Comparison of ENCODE assay signal across 17 cellular contexts in the genomic region with DNA sequence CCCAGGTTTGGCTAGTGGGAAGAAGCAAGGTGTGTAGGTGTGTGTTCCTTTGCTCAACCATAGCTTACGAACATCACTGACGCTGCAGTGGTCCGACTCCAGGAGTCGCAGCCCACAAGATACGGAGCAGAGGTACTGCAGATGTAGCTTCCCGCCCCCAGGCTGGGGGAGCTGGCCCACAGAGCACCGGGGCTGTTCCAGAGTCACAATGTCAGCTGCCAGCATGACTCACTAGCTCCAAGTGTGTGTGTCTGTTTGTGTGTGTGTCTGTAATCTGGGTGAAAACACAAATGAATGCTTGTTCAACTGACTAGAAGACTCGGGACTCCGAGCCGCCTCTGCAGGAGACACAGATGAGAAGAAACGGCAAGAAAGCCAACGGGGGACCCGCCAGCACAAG. TPM values are rescaled to one million over a fixed set of nuclear protein-coding genes. Genes with fewer than 3 reads are reported as not detected.
DNase-seq lines count a peak whose midpoint lies in the region; ATAC-seq and TF ChIP-seq lines count a peak whose summit lies in the region.
"Had no signal": no experiment of that assay in that cellular context is flagged by ENCODE, and none has a peak within 500 bp of the region (broad histone marks: within the 10 kb centered on the region; RNA-seq: fewer than 3 reads in every experiment).

No MANE protein-coding gene starts in this region.

- no peak overlapping the region for H3K23ac ChIP-seq in mesenchymal stem cell (ENCODE audit: low read length in 2 of 2)

- H3K4ac ChIP-seq in mesenchymal stem cell (ENCODE audit: low read depth in 1 of 2, low read length in 2 of 2), result no peak overlapping the region

- H3K4me2 ChIP-seq in mesenchymal stem cell (ENCODE audit: low read length, poor library complexity, severe bottlenecking), result no peak overlapping the region
- H3K4me2 ChIP-seq: BLaER1 had no signal

- H3K27ac ChIP-seq in angular gyrus (ENCODE audit: low read depth, low read length) (peak overlapping the region; percentile 85), mesenchymal stem cell (ENCODE audit: low read length, poor library complexity, severe bottlenecking) (no peak overlapping the region), RWPE1 (no peak overlapping the region)
- H3K27ac ChIP-seq: BLaER1, neutrophil, SK-N-MC had no signal

- 81% methylated on average over 13 of the region's 13 CpGs for WGBS in mesenchymal stem cell

- no peak overlapping the region for H3K14ac ChIP-seq in mesenchymal stem cell (ENCODE audit: low read length in 2 of 2)

- peaks cover 0 to 77% of the 10 kb centered on the region in 2 experiments for H3K36me3 ChIP-seq in mesenchymal stem cell (ENCODE audit: control insufficient read depth in 1 of 2, insufficient read depth in 2 of 2, low read depth in 1 of 2, low read length in 2 of 2)
- H3K36me3 ChIP-seq: neutrophil had no signal

- no peak overlapping the region for H2AFZ ChIP-seq in mesenchymal stem cell (ENCODE audit: low read depth, low read length)

- no peak overlapping the region for H2AK5ac ChIP-seq in mesenchymal stem cell (ENCODE audit: low read length, severe bottlenecking)

- no peak overlapping the region for H4K91ac ChIP-seq in mesenchymal stem cell (ENCODE audit: low read length)

- H2BK15ac ChIP-seq in mesenchymal stem cell (ENCODE audit: low read depth, poor library complexity, severe bottlenecking), result no peak overlapping the region

- no peak overlapping the region for H2BK12ac ChIP-seq in mesenchymal stem cell (ENCODE audit: low read length in 2 of 2)

- no peak overlapping the region for H4K8ac ChIP-seq in mesenchymal stem cell (ENCODE audit: low read length)

- POLR2A ChIA-PET in RWPE1 (lab: Yijun Ruan, JAX; ENCODE audit: low non-redundant PET), result no interaction called here

- H3K9me3 ChIP-seq in mesenchymal stem cell (ENCODE audit: control insufficient read depth, low read length), result no peaks in the 10 kb centered on the region
- H3K9me3 ChIP-seq: BLaER1, neutrophil had no signal

- H3K4me3 ChIP-seq in fibroblast of the aortic adventitia (ENCODE audit: low read depth, low read length) (no peak overlapping the region), mesenchymal stem cell (ENCODE audit: insufficient read depth in 1 of 2, low read depth in 1 of 2, low read length in 2 of 2) (peak overlapping the region in 1 of 2 experiments; percentile 16)
- H3K4me3 ChIP-seq: BLaER1, lung, SK-N-MC had no signal

- no peak overlapping the region for H2BK120ac ChIP-seq in mesenchymal stem cell (ENCODE audit: low read depth, low read length)

- no peak overlapping the region for H3K18ac ChIP-seq in mesenchymal stem cell (ENCODE audit: low read depth in 1 of 2, low read length in 2 of 2)

- DNase-seq in fibroblast of the aortic adventitia (ENCODE audit: low read depth) (peak; percentile 78), mesenchymal stem cell (peak; percentile 8), superior temporal gyrus (ENCODE audit: extremely low spot score) (peak; percentile 69), RWPE1 (ENCODE audit: low spot score) (no peak), HT-29 (ENCODE audit: low spot score) (no peak)
- DNase-seq: activated effector memory CD4-positive, alpha-beta T cell treated with Interleukin-2 at 50 U/mL for 16 hours; DMS79 treated with DMSO at 0.1 percent for 48 hours; NCI-H1436 treated with DMSO at 0.1 percent for 48 hours had no signal

- ATAC-seq in HG03354 (IDR thresholded peaks at IDR 0.05; ENCODE audit: poor library complexity, severe bottlenecking, unreplicated experiment), result no peak
- no peak for ATAC-seq in HG02981 (IDR thresholded peaks at IDR 0.05; ENCODE audit: unreplicated experiment)

- CTCF ChIA-PET in RWPE1 (lab: Yijun Ruan, JAX), result no interaction called here

- H3K9ac ChIP-seq in mesenchymal stem cell (ENCODE audit: low read length), result peak overlapping the region; percentile 88
- H3K9ac ChIP-seq: BLaER1 had no signal

- no peaks in the 10 kb centered on the region for H3K79me1 ChIP-seq in mesenchymal stem cell (replicated peaks; ENCODE audit: low read length, poor library complexity, severe bottlenecking)

- TF ChIP-seq CTCF in fibroblast of the aortic adventitia (IDR thresholded peaks at IDR 0.05; ENCODE audit: insufficient read depth, low read length), result peak; percentile 10
- no peak for TF ChIP-seq CTCF in RWPE1 (conservative IDR thresholded peaks at IDR 0.05; ENCODE audit: low read depth)

- H3K27me3 ChIP-seq in mesenchymal stem cell (ENCODE audit: control insufficient read depth in 1 of 2, insufficient read depth in 1 of 2, low read length in 2 of 2), result peaks cover 0 to 4% of the 10 kb centered on the region in 2 experiments
- H3K27me3 ChIP-seq: BLaER1 had no signal

- H3K4me1 ChIP-seq in mesenchymal stem cell (ENCODE audit: control insufficient read depth, insufficient read depth, low read depth, low read length), result peaks cover 1% of the 10 kb centered on the region
- H3K4me1 ChIP-seq: BLaER1 had no signal

- H2BK5ac ChIP-seq in mesenchymal stem cell (ENCODE audit: low read depth, low read length, poor library complexity, severe bottlenecking), result no peak overlapping the region

RNA-seq across cellular contexts. Expression of a gene that starts 10.5 kb away (rescaled TPM):
- total RNA-seq in fibroblast of the aortic adventitia (ENCODE audit: low replicate concordance), result not detected in 2 replicates
- not detected for polyA plus RNA-seq in mesenchymal stem cell (2013, experiment 1 of 2)
- polyA plus RNA-seq in mesenchymal stem cell (2013, experiment 2 of 2), result not detected
- total RNA-seq in HT-29 (2014; rRNA removed; shearing (Covaris generic)), result 0.03 and 0.08 TPM in 2 replicates
- total RNA-seq: H4, temporal lobe had no signal

RNA-seq across cellular contexts. Expression of a gene that starts 52.1 kb away (rescaled TPM):
- total RNA-seq in fibroblast of the aortic adventitia (ENCODE audit: low replicate concordance), result under 0.01 TPM in 1 of 2 replicates, not detected in the other
- not detected for polyA plus RNA-seq in mesenchymal stem cell (2013, experiment 1 of 2)
- not detected for polyA plus RNA-seq in mesenchymal stem cell (2013, experiment 2 of 2)
- not detected in 2 replicates for total RNA-seq in HT-29 (2014; rRNA removed; shearing (Covaris generic))
- total RNA-seq: H4 had no signal

RNA-seq across cellular contexts. Expression of a gene that starts 53.4 kb away (rescaled TPM):
- total RNA-seq in fibroblast of the aortic adventitia (ENCODE audit: low replicate concordance), result 11.7 and 38.3 TPM in 2 replicates
- polyA plus RNA-seq in mesenchymal stem cell (2013, experiment 1 of 2), result 17.2 TPM
- polyA plus RNA-seq in mesenchymal stem cell (2013, experiment 2 of 2), result 17.5 TPM
- total RNA-seq in HT-29 (2014; rRNA removed; shearing (Covaris generic)), result 7.6 and 9.6 TPM in 2 replicates

Comparison
In these comparisons a context has a peak if more than half of its experiments do, and no peak if none do; other contexts are left out.
1. DNase-seq: peak in fibroblast of the aortic adventitia (single experiment), mesenchymal stem cell (single experiment) and superior temporal gyrus (single experiment); none in RWPE1 (single experiment) and HT-29 (single experiment).